8 cellular contexts compared by ENCODE assay signal in the genomic region with DNA sequence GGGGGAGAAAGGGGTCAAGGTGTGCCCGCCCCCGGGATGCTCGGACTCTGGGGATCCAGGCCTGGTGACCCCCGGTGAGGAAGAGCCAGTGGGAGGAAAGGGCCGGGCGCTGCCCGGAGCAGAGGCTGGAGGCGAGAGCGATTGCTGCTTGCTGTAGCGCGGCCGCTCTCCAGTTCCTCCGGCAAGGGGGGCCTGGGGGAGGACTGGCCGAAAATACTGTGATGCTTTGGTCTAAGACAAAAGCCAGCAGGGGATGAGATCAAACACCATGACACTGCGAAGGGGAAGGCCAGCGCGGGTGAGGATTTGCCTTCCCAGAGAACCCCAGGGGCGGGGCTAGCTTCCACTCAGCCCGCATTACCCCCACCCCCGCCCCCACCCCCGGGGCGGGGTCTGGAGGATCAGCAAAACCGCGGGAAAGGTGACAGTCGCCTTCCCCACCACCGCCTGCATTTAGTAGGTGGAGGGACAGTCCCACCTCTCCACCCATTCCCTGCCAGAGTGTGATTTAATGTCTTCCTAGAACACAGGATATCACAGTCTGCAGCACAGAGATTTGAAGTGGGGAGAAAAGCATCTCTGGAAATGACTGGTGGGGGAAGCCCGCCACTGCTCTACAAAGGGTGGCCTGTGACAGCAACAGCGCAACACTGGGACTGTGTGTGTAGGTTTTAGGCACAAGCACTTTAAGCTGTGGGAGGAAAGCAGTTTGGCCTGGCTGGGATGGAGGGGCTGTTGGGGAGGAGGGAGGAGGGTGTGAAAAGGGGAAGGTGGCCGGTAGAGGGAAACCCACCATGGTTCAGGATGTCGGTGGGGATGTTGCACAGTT. TPM values are rescaled to one million over a fixed set of nuclear protein-coding genes. Genes with fewer than 3 reads are reported as not detected.
DNase-seq lines count a peak whose midpoint lies in the region; ATAC-seq and TF ChIP-seq lines count a peak whose summit lies in the region.

No MANE protein-coding gene starts in this region.

- no peak for TF ChIP-seq CTCF in lower lobe of right lung (IDR thresholded peaks at IDR 0.05)

- no peaks in the 10 kb centered on the region for H3K36me3 ChIP-seq in lower lobe of right lung

- ATAC-seq in GM18861 (IDR thresholded peaks at IDR 0.05; ENCODE audit: unreplicated experiment) (peak; percentile 79), HG03103 (IDR thresholded peaks at IDR 0.05; ENCODE audit: low read depth, unreplicated experiment) (peak; percentile 74), lower lobe of right lung (peak; percentile 80 to 81)

- peaks cover 59% of the 10 kb centered on the region for H3K4me1 ChIP-seq in lower lobe of right lung

- intact Hi-C loops in lower lobe of right lung (cut with DNase I): no loop called here

- H3K9me3 ChIP-seq in lower lobe of right lung: no peaks in the 10 kb centered on the region

- H3K27ac ChIP-seq in lower lobe of right lung: peak overlapping the region; percentile 83

- peak; percentile 57 for DNase-seq in 8988T
- DNase-seq in NCI-H2227 treated with DMSO at 0.1 percent for 48 hours (lab: John Stamatoyannopoulos, UW): peak; percentile 77
- peak; percentile 87 to 92 for DNase-seq in activated CD4-positive, alpha-beta T cell treated with anti-CD3 and anti-CD28 coated beads for 24 hours (ENCODE audit: low read depth in 2 of 2)
- DNase-seq in dedifferentiated amniotic fluid mesenchymal stem cell (ENCODE audit: extremely low spot score): peak; percentile 22
- peak; percentile 81 for DNase-seq in lower lobe of right lung
- DNase-seq in stimulated activated CD8-positive, alpha-beta memory T cell treated with anti-CD3 and anti-CD28 coated beads, Interleukin-12 subunit alpha, Interleukin-12 subunit beta, amount 100 ng/mL, for 1 hour (ENCODE audit: low read depth): peak; percentile 42

- peak overlapping the region; percentile 60 for H3K4me3 ChIP-seq in lower lobe of right lung

- no peaks in the 10 kb centered on the region for H3K27me3 ChIP-seq in lower lobe of right lung (ENCODE audit: low read depth)

RNA-seq across cellular contexts. Expression of gene MRC2, which starts 25.7 kb away (rescaled TPM):
- total RNA-seq in lower lobe of right lung: 91.2 TPM

Comparison
In these comparisons a context has a peak if more than half of its experiments do, and no peak if none do; other contexts are left out.
1. Peak in every context shown above with its lines: DNase-seq, ATAC-seq, H3K4me3 ChIP-seq and H3K27ac ChIP-seq.
2. DNase-seq: peak in every context shown above with its lines; median percentile 90 in activated CD4-positive, alpha-beta T cell treated with anti-CD3 and anti-CD28 coated beads for 24 hours; 81 in lower lobe of right lung; 77 in NCI-H2227 treated with DMSO at 0.1 percent for 48 hours; 57 in 8988T; 42 in stimulated activated CD8-positive, alpha-beta memory T cell treated with anti-CD3 and anti-CD28 coated beads, Interleukin-12 subunit alpha, Interleukin-12 subunit beta, amount 100 ng/mL, for 1 hour; 22 in dedifferentiated amniotic fluid mesenchymal stem cell.